16 cellular contexts compared by ENCODE assay signal in genomic region chr21:34077888-34078287, GRCh38. TPM values are rescaled to one million over a fixed set of nuclear protein-coding genes. Genes with fewer than 3 reads are reported as not detected.
DNase-seq lines count a peak whose midpoint lies in the region; ATAC-seq, FAIRE-seq and TF ChIP-seq lines count a peak whose summit lies in the region.
"Had no signal": no experiment of that assay in that cellular context is flagged by ENCODE, and none has a peak within 500 bp of the region (broad histone marks: within the 10 kb centered on the region; RNA-seq: fewer than 3 reads in every experiment).

No MANE protein-coding gene starts in this region.

- peak overlapping the region; percentile 32 for H3K4me3 Mint-ChIP-seq in T-helper 1 cell treated with Interleukin-12 subunit alpha and Interleukin-12 subunit beta and Interleukin-4 antibody, amounts not matched to agents 30 μg/mL and 1 μg/mL, for 36 hours

- H3K79me2 ChIP-seq in K562 (ENCODE audit: control insufficient read depth, insufficient read depth, low read length): peaks cover 87% of the 10 kb centered on the region

- peak overlapping the region; percentile 11 for H3K27ac Mint-ChIP-seq in T-helper 1 cell treated with Interleukin-12 subunit alpha and Interleukin-12 subunit beta and Interleukin-4 antibody, amounts not matched to agents 30 μg/mL and 1 μg/mL, for 36 hours
- H3K27ac Mint-ChIP-seq: stimulated activated naive B cell treated with anti-CD40 and anti-IgM and Interleukin-4, amounts not matched to agents 10 μg/mL and 1 μg/mL and 100 μg/mL, for 72 hours had no signal

- TF ChIP-seq POLR2A in K562 (conservative IDR thresholded peaks at IDR 0.05): no peak

- no peak overlapping the region for H3K4me2 ChIP-seq in K562 (ENCODE audit: insufficient read depth, low read length)

- H3K36me3 ChIP-seq in K562 (ENCODE audit: control insufficient read depth, insufficient read depth, low read length) (peaks cover 63% of the 10 kb centered on the region), rectal smooth muscle tissue (ENCODE audit: control insufficient read depth, insufficient read depth, low read length) (no peaks in the 10 kb centered on the region), left lung (peaks cover 0 to 3% of the 10 kb centered on the region in 2 donors)

- intact Hi-C loops in K562 (cut with micrococcal nuclease) (loop anchor here (10.0 kb wide), 1 partner anchor 127 kb away; no protein-coding TSS in a partner anchor), left lung (cut with DNase I) (no loop called here)

- H3K4me1 ChIP-seq in K562 (replicated peaks in 1 of 2; ENCODE audit: control insufficient read depth in 2 of 2, insufficient read depth in 2 of 2, low read length in 2 of 2): peaks cover 3 to 48% of the 10 kb centered on the region in 2 experiments; a peak in 4 of 5 replicates
- H3K4me1 ChIP-seq in rectal smooth muscle tissue (ENCODE audit: control insufficient read depth, insufficient read depth, low read length): peaks cover 25% of the 10 kb centered on the region
- peaks cover 7 to 72% of the 10 kb centered on the region in 2 donors for H3K4me1 ChIP-seq in left lung

- TF ChIP-seq EP300 in K562 (IDR thresholded peaks at IDR 0.05; ENCODE audit: low read length): no peak

- H3K27ac ChIP-seq in K562 (ENCODE audit: extremely low read depth, low read depth, low read length): peak overlapping the region; percentile 8; the same call in 1 of the 3 replicates
- no peak overlapping the region for H3K27ac ChIP-seq in rectal smooth muscle tissue (ENCODE audit: low read depth, low read length)
- H3K27ac ChIP-seq in left lung: no peak overlapping the region

- 0% methylated on average over 1 of the region's 1 CpG for WGBS in K562 (ENCODE audit: insufficient coverage, low coverage, missing lambda C conversion rate)

- POLR2A ChIA-PET in K562 (lab: Yijun Ruan, JAX): interaction anchor here (0.6 to 5.3 kb wide), 4 partner anchors 8 to 22 kb away, joined by 3 to 33 read pairs (median 5); no protein-coding TSS in a partner anchor

- no TSS peak for BruUV-seq in K562 (replicated peaks; lab: Mats Ljungman, UMichigan)

- no peaks in the 10 kb centered on the region for H3K9me3 Mint-ChIP-seq in T-helper 1 cell treated with Interleukin-12 subunit alpha and Interleukin-12 subunit beta and Interleukin-4 antibody, amounts not matched to agents 30 μg/mL and 1 μg/mL, for 36 hours
- H3K9me3 Mint-ChIP-seq: stimulated activated naive B cell treated with anti-CD40 and anti-IgM and Interleukin-4, amounts not matched to agents 10 μg/mL and 1 μg/mL and 100 μg/mL, for 72 hours had no signal

- no peaks in the 10 kb centered on the region for H3K27me3 Mint-ChIP-seq in T-helper 1 cell treated with Interleukin-12 subunit alpha and Interleukin-12 subunit beta and Interleukin-4 antibody, amounts not matched to agents 30 μg/mL and 1 μg/mL, for 36 hours (ENCODE audit: low read depth)
- H3K27me3 Mint-ChIP-seq: stimulated activated naive B cell treated with anti-CD40 and anti-IgM and Interleukin-4, amounts not matched to agents 10 μg/mL and 1 μg/mL and 100 μg/mL, for 72 hours had no signal

- no peak for TF ChIP-seq RAD21 in K562 (CRISPR knock-in tag; conservative IDR thresholded peaks at IDR 0.05 in 1 of 2, IDR thresholded peaks at IDR 0.05 in 1 of 2)

- CTCF ChIA-PET in K562 (lab: Yijun Ruan, JAX; ENCODE audit: low intra/inter-chr PET ratio): no interaction called here

- FAIRE-seq in K562 (lab: Jason Lieb, UNC): peak; percentile 11

- H3K4me1 Mint-ChIP-seq in T-helper 1 cell treated with Interleukin-12 subunit alpha and Interleukin-12 subunit beta and Interleukin-4 antibody, amounts not matched to agents 30 μg/mL and 1 μg/mL, for 36 hours (ENCODE audit: low read depth): peaks cover 78% of the 10 kb centered on the region

- H4K20me1 ChIP-seq in K562 (replicated peaks; ENCODE audit: control insufficient read depth, insufficient read depth, low read length): peaks cover 8% of the 10 kb centered on the region; the same call in 1 of the 2 replicates

- ATAC-seq in K562 (no peak), left lung (no peak), HG03139 (IDR thresholded peaks at IDR 0.05; ENCODE audit: unreplicated experiment) (no peak)
- ATAC-seq: sciatic nerve; stimulated activated naive B cell treated with anti-CD40 and anti-IgM and Interleukin-4, amounts not matched to agents 10 μg/mL and 1 μg/mL and 100 μg/mL, for 72 hours had no signal

- in situ Hi-C loops in K562 (cut with MboI): no loop called here

- TF ChIP-seq CTCF in K562 (IDR thresholded peaks at IDR 0.05 in 2 of 3, conservative IDR thresholded peaks at IDR 0.05 in 1 of 3; ENCODE audit: insufficient read depth in 2 of 3, low read depth in 1 of 3, low read length in 3 of 3) (no peak), left lung (IDR thresholded peaks at IDR 0.05) (no peak)

- no peak overlapping the region for H3K4me3 ChIP-seq in K562
- H3K4me3 ChIP-seq in rectal smooth muscle tissue (ENCODE audit: low read length): peak overlapping the region; percentile 2
- no peak overlapping the region for H3K4me3 ChIP-seq in left lung

- H3K9ac ChIP-seq in K562 (ENCODE audit: insufficient read depth in 1 of 2, low read depth in 2 of 2, low read length in 2 of 2) (no peak overlapping the region), rectal smooth muscle tissue (ENCODE audit: low read length) (no peak overlapping the region)

- H2AFZ ChIP-seq in K562 (ENCODE audit: low read depth, low read length): no peak overlapping the region

- H3K9me3 ChIP-seq in K562 (replicated peaks; ENCODE audit: control insufficient read depth, insufficient read depth, low read depth, low read length) (no peaks in the 10 kb centered on the region), left lung (no peaks in the 10 kb centered on the region)

- no peaks in the 10 kb centered on the region for H3K27me3 ChIP-seq in K562 (ENCODE audit: control insufficient read depth in 2 of 2, insufficient read depth in 2 of 2, low read length in 2 of 2)
- no peaks in the 10 kb centered on the region for H3K27me3 ChIP-seq in rectal smooth muscle tissue (ENCODE audit: control insufficient read depth, insufficient read depth, low read length)
- no peaks in the 10 kb centered on the region for H3K27me3 ChIP-seq in left lung

- DNase-seq in T-helper 1 cell: no peak
- peak; percentile 52 for DNase-seq in OCI-M1 (lab: John Stamatoyannopoulos, UW)
- peak in 1 of 4 experiments; percentile 32 for DNase-seq in K562 (ENCODE audit: extremely low read depth in 1 of 4, low spot score in 3 of 4)
- no peak for DNase-seq in iPS-NIHi11 (ENCODE audit: low spot score)
- no peak for DNase-seq in left lung
- DNase-seq: 8988T; dermis blood vessel endothelial cell; GF-D8; NCI-H1436; NCI-H510A; stimulated activated naive B cell treated with anti-CD40 and anti-IgM and Interleukin-4, amounts not matched to agents 10 μg/mL and 1 μg/mL and 100 μg/mL, for 72 hours; T-helper 9 cell had no signal

- H3K36me3 Mint-ChIP-seq in T-helper 1 cell treated with Interleukin-12 subunit alpha and Interleukin-12 subunit beta and Interleukin-4 antibody, amounts not matched to agents 30 μg/mL and 1 μg/mL, for 36 hours (ENCODE audit: low read depth): peaks cover 74% of the 10 kb centered on the region

- H3K9me1 ChIP-seq in K562 (ENCODE audit: control insufficient read depth, insufficient read depth, low read length): no peaks in the 10 kb centered on the region

TF ChIP-seq in K562, 482 proteins besides CTCF, POLR2A, EP300 and RAD21 (continues in another document):
- peak; percentile 19; the same call in 1 of the 2 replicates for TF ChIP-seq CBFA2T3 (IDR thresholded peaks at IDR 0.05)
- peak; percentile 17; the same call in 1 of the 2 replicates for TF ChIP-seq DPF2 (IDR thresholded peaks at IDR 0.05)

RNA-seq across cellular contexts. Expression of gene MRPS6, which starts 4.5 kb away (rescaled TPM):
- total RNA-seq in K562 (2011; cell fraction: chromatin; rRNA removed; ENCODE audit: low replicate concordance): 32.3 and 65.6 TPM in 2 replicates
- total RNA-seq in K562 (2011; cell fraction: nucleolus; rRNA removed): 16.3 and 20.5 TPM in 2 replicates
- 51.1 and 85.3 TPM in 2 replicates for total RNA-seq in K562 (2011; cell fraction: nucleoplasm; rRNA removed)
- total RNA-seq in K562 (2014; rRNA removed): 24.6 and 27.7 TPM in 2 replicates
- total RNA-seq in K562 (2014; rRNA removed; fragmentation: Illumina TruSeq; extraction: Trizol): 32.3 and 41.3 TPM in 2 replicates
- 26.1 and 27.0 TPM in 2 replicates for total RNA-seq in K562 (2015; rRNA removed; fragmentation: Illumina TruSeq; extraction: Trizol)
- 61.6 and 67.6 TPM in 2 replicates for total RNA-seq in K562 (2021)
- polyA plus RNA-seq in K562 (2011; rRNA removed): 37.8 and 39.8 TPM in 2 replicates
- polyA plus RNA-seq in K562 (2011; cell fraction: cytosol; rRNA removed): 32.8 and 39.1 TPM in 2 replicates
- polyA plus RNA-seq in K562 (2011; cell fraction: nucleus; rRNA removed): 51.4 and 65.2 TPM in 2 replicates
- polyA plus RNA-seq in K562 (2012): 60.8 and 80.0 TPM in 2 replicates
- 68.2 and 72.0 TPM in 2 replicates for polyA plus RNA-seq in K562 (2014; fragmentation: Illumina TruSeq; extraction: Trizol)
- 10 to 100 TPM; 31.5 to 39.3 TPM for polyA plus RNA-seq in K562 (2014; fragmentation: Nextera tagmentation; extraction: Ambion mirVana)
- polyA plus RNA-seq in K562 (2014; rRNA removed): 51.9 and 55.0 TPM in 2 replicates
- 26.4 and 29.9 TPM in 2 replicates for polyA minus RNA-seq in K562 (2011; rRNA and poly(A)+ RNA removed)
- 15.9 and 17.2 TPM in 2 replicates for polyA minus RNA-seq in K562 (2011; cell fraction: cytosol; rRNA and poly(A)+ RNA removed)
- polyA minus RNA-seq in K562 (2011; cell fraction: nucleus; rRNA and poly(A)+ RNA removed): 36.5 and 42.4 TPM in 2 replicates
- total RNA-seq in left lung: 10 to 100 TPM; 50.5 to 76.0 TPM

RNA-seq across cellular contexts. Expression of gene SLC5A3, which starts 4.5 kb away (rescaled TPM):
- 44.3 and 119 TPM in 2 replicates for total RNA-seq in K562 (2011; cell fraction: chromatin; rRNA removed; ENCODE audit: low replicate concordance)
- 25.8 and 32.5 TPM in 2 replicates for total RNA-seq in K562 (2011; cell fraction: nucleolus; rRNA removed)
- total RNA-seq in K562 (2011; cell fraction: nucleoplasm; rRNA removed): 67.2 and 119 TPM in 2 replicates
- total RNA-seq in K562 (2014; rRNA removed) (6.9 and 7.6 TPM in 2 replicates), K562 (2014; rRNA removed; fragmentation: Illumina TruSeq; extraction: Trizol) (16.7 TPM in 2 replicates), K562 (2015; rRNA removed; fragmentation: Illumina TruSeq; extraction: Trizol) (16.4 and 17.2 TPM in 2 replicates), K562 (2021) (12.1 and 13.6 TPM in 2 replicates), left lung (10 to 100 TPM; 27.3 to 33.4 TPM)
- polyA plus RNA-seq in K562 (2011; rRNA removed) (19.4 and 20.6 TPM in 2 replicates), K562 (2014; fragmentation: Illumina TruSeq; extraction: Trizol) (6.7 and 9.0 TPM in 2 replicates), K562 (2014; fragmentation: Nextera tagmentation; extraction: Ambion mirVana) (1 to 10 TPM; 2.9 to 3.4 TPM), K562 (2014; rRNA removed) (5.4 and 7.1 TPM in 2 replicates)
- polyA plus RNA-seq in K562 (2011; cell fraction: cytosol; rRNA removed): 3.6 and 12.2 TPM in 2 replicates
- 30.2 and 47.9 TPM in 2 replicates for polyA plus RNA-seq in K562 (2011; cell fraction: nucleus; rRNA removed)
- 6.1 and 7.8 TPM in 2 replicates for polyA plus RNA-seq in K562 (2012)
- polyA minus RNA-seq in K562 (2011; rRNA and poly(A)+ RNA removed): 58.5 and 67.8 TPM in 2 replicates
- polyA minus RNA-seq in K562 (2011; cell fraction: cytosol; rRNA and poly(A)+ RNA removed): 23.0 and 26.3 TPM in 2 replicates
- 61.1 and 106 TPM in 2 replicates for polyA minus RNA-seq in K562 (2011; cell fraction: nucleus; rRNA and poly(A)+ RNA removed)
